Comparison of ENCODE assay signal across 1 cellular context in genomic region chr14:76376001-76376404, GRCh38.
TF ChIP-seq lines count a peak whose summit lies in the region.

TSS of gene ESRRB (plus strand) at chr14:76376137. CDS start at chr14:76376402, 265 bp downstream.

TF ChIP-seq in HEK293, 187 proteins besides CTCF, POLR2A, EP300 and RAD21 (continued from another document):
- TF ChIP-seq ZNF366 (tag by site-specific recombination; conservative IDR thresholded peaks at IDR 0.05), result peak; percentile 42; the same call in 1 of the 2 replicates
- TF ChIP-seq ZNF16 (tag by site-specific recombination; IDR thresholded peaks at IDR 0.05; ENCODE audit: low read depth), result no peak
